ENCODE assay signal across 1 cellular context in genomic region chr1:226309398-226310122, GRCh38.
TF ChIP-seq lines count a peak whose summit lies in the region.

No MANE protein-coding gene starts in this region.

TF ChIP-seq in K562, 482 proteins besides CTCF, POLR2A, EP300 and RAD21 (continued from another document and continues in another):
- no peak; the same call in none of the 2 replicates for TF ChIP-seq ZNF592 (IDR thresholded peaks at IDR 0.05)
- no peak for TF ChIP-seq HDAC6 (IDR thresholded peaks at IDR 0.05; ENCODE audit: low read depth, low read length)
- TF ChIP-seq TCF15 (CRISPR knock-in tag; IDR thresholded peaks at IDR 0.05): peak; percentile 15; the same call in 1 of the 2 replicates
- TF ChIP-seq ZNF143 (CRISPR knock-in tag; IDR thresholded peaks at IDR 0.05): no peak; the same call in 1 of the 2 replicates
- TF ChIP-seq POLR2G (IDR thresholded peaks at IDR 0.05; ENCODE audit: low read depth, low read length): peak; percentile 86; the same call in 1 of the 2 replicates
- 0 out of 4 replicates have a peak, but pooled peaks of 1 of the 2 experiments have one; percentile 65 for TF ChIP-seq MLX (CRISPR knock-in tag; conservative IDR thresholded peaks at IDR 0.05)
- peak; percentile 96 to 97 for TF ChIP-seq UBTF (IDR thresholded peaks at IDR 0.05; ENCODE audit: borderline replicate concordance in 1 of 2, low read depth in 2 of 2, low read length in 2 of 2)
- no peak for TF ChIP-seq CBX5 (IDR thresholded peaks at IDR 0.05; ENCODE audit: borderline replicate concordance, low read depth)
- TF ChIP-seq ZNF609 (CRISPR knock-in tag; IDR thresholded peaks at IDR 0.05; ENCODE audit: borderline replicate concordance): no peak
- TF ChIP-seq E4F1 (CRISPR knock-in tag; IDR thresholded peaks at IDR 0.05; ENCODE audit: borderline replicate concordance): no peak
- no peak for TF ChIP-seq ZNF12 (CRISPR knock-in tag; IDR thresholded peaks at IDR 0.05)
- peak; percentile 12; the same call in 1 of the 2 replicates for TF ChIP-seq HCFC1 (IDR thresholded peaks at IDR 0.05; ENCODE audit: low read depth, low read length)
- TF ChIP-seq PTTG1 (tag; IDR thresholded peaks at IDR 0.05; ENCODE audit: low read depth): no peak
- TF ChIP-seq ZNF583 (CRISPR knock-in tag; IDR thresholded peaks at IDR 0.05): peak; percentile 67; the same call in 1 of the 2 replicates
- no peak for TF ChIP-seq CREB5 (CRISPR knock-in tag; IDR thresholded peaks at IDR 0.05)
- no peak for TF ChIP-seq HBP1 (CRISPR knock-in tag; IDR thresholded peaks at IDR 0.05)
- TF ChIP-seq MEF2A (IDR thresholded peaks at IDR 0.05; ENCODE audit: control insufficient read depth, low read depth, low read length): no peak
- no peak for TF ChIP-seq ZKSCAN3 (CRISPR knock-in tag; IDR thresholded peaks at IDR 0.05)
- TF ChIP-seq RBM39 (optimal IDR thresholded peaks at IDR 0.05; ENCODE audit: low read depth, low read length): no peak
- no peak for TF ChIP-seq MAFK (IDR thresholded peaks at IDR 0.05; ENCODE audit: low read length)
- TF ChIP-seq POLR2B (IDR thresholded peaks at IDR 0.05; ENCODE audit: low read depth, partially characterized antibody): no peak
- TF ChIP-seq RBM25 (IDR thresholded peaks at IDR 0.05; ENCODE audit: low read depth, low read length, severe bottlenecking): peak; percentile 54
- no peak for TF ChIP-seq IRF9 (tag; IDR thresholded peaks at IDR 0.05)
- TF ChIP-seq RFX7 (CRISPR knock-in tag; IDR thresholded peaks at IDR 0.05): no peak
- TF ChIP-seq MNT (conservative IDR thresholded peaks at IDR 0.05): peak in 1 of 2 experiments; percentile 18; a peak in 3 of 4 replicates
- TF ChIP-seq TAF15 (IDR thresholded peaks at IDR 0.05; ENCODE audit: low read depth, low read length): no peak
- peak; percentile 73; the same call in 1 of the 2 replicates for TF ChIP-seq HDGF (IDR thresholded peaks at IDR 0.05)
